In the genomic region with DNA sequence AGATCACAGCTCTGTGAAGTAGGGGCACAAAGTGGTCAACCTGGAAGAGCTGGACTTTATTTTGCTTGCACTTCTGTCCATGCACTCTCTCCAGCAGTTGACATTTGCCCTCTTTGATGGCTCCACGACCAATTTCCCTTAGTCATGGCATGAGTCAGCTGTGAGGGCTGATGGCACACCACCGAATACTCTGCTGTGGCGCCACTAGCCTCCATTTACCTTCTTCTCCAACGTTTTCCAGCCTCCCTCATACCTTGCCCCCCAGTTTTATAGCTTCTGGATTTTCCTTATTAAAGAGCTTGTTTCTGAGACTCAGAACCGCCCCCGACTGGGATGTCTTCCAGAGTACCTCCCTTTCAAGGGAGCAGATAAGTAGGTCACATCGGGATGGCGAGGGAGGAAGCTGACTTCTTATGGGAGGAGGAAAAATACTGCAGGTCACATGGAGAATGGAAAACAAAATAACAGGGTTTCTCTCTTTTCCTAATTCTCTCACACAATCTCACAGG, we compare ENCODE assay signal across 1 cellular context.
TF ChIP-seq lines count a peak whose summit lies in the region.

No MANE protein-coding gene starts in this region.

TF ChIP-seq in HepG2, 621 proteins besides CTCF, POLR2A, EP300 and RAD21 (continued from another document):
- no peak for TF ChIP-seq HES4 (CRISPR knock-in tag; IDR thresholded peaks at IDR 0.05; ENCODE audit: borderline replicate concordance)
- TF ChIP-seq ZNF670 (CRISPR knock-in tag; IDR thresholded peaks at IDR 0.05; ENCODE audit: borderline replicate concordance), result 0 out of 2 replicates have a peak, but pooled peaks have one; percentile 22
- 0 out of 2 replicates have a peak, but pooled peaks have one; percentile 26 for TF ChIP-seq MIXL1 (CRISPR knock-in tag; IDR thresholded peaks at IDR 0.05)
- TF ChIP-seq, protein P1, sequence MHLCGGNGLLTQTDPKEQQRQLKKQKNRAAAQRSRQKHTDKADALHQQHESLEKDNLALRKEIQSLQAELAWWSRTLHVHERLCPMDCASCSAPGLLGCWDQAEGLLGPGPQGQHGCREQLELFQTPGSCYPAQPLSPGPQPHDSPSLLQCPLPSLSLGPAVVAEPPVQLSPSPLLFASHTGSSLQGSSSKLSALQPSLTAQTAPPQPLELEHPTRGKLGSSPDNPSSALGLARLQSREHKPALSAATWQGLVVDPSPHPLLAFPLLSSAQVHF (CRISPR knock-in tag; IDR thresholded peaks at IDR 0.05), result no peak
- TF ChIP-seq NFRKB (IDR thresholded peaks at IDR 0.05), result no peak
- TF ChIP-seq, protein P2, sequence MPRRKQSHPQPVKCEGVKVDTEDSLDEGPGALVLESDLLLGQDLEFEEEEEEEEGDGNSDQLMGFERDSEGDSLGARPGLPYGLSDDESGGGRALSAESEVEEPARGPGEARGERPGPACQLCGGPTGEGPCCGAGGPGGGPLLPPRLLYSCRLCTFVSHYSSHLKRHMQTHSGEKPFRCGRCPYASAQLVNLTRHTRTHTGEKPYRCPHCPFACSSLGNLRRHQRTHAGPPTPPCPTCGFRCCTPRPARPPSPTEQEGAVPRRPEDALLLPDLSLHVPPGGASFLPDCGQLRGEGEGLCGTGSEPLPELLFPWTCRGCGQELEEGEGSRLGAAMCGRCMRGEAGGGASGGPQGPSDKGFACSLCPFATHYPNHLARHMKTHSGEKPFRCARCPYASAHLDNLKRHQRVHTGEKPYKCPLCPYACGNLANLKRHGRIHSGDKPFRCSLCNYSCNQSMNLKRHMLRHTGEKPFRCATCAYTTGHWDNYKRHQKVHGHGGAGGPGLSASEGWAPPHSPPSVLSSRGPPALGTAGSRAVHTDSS (CRISPR knock-in tag; conservative IDR thresholded peaks at IDR 0.05), result no peak
- TF ChIP-seq HOXA7 (CRISPR knock-in tag; IDR thresholded peaks at IDR 0.05), result no peak
- TF ChIP-seq BRCA1 (CRISPR knock-in tag; IDR thresholded peaks at IDR 0.05), result no peak
- 0 out of 2 replicates have a peak, but pooled peaks have one; percentile 42 for TF ChIP-seq PHF21A (CRISPR knock-in tag; IDR thresholded peaks at IDR 0.05)
- TF ChIP-seq NCOA2 (CRISPR knock-in tag; IDR thresholded peaks at IDR 0.05), result 0 out of 2 replicates have a peak, but pooled peaks have one; percentile 41
- no peak for TF ChIP-seq NFYB (CRISPR knock-in tag; IDR thresholded peaks at IDR 0.05)
- TF ChIP-seq, protein P3, sequence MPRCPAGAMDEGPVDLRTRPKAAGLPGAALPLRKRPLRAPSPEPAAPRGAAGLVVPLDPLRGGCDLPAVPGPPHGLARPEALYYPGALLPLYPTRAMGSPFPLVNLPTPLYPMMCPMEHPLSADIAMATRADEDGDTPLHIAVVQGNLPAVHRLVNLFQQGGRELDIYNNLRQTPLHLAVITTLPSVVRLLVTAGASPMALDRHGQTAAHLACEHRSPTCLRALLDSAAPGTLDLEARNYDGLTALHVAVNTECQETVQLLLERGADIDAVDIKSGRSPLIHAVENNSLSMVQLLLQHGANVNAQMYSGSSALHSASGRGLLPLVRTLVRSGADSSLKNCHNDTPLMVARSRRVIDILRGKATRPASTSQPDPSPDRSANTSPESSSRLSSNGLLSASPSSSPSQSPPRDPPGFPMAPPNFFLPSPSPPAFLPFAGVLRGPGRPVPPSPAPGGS (CRISPR knock-in tag; IDR thresholded peaks at IDR 0.05), result no peak
